ENCODE assay signal across 1 cellular context in the genomic region with DNA sequence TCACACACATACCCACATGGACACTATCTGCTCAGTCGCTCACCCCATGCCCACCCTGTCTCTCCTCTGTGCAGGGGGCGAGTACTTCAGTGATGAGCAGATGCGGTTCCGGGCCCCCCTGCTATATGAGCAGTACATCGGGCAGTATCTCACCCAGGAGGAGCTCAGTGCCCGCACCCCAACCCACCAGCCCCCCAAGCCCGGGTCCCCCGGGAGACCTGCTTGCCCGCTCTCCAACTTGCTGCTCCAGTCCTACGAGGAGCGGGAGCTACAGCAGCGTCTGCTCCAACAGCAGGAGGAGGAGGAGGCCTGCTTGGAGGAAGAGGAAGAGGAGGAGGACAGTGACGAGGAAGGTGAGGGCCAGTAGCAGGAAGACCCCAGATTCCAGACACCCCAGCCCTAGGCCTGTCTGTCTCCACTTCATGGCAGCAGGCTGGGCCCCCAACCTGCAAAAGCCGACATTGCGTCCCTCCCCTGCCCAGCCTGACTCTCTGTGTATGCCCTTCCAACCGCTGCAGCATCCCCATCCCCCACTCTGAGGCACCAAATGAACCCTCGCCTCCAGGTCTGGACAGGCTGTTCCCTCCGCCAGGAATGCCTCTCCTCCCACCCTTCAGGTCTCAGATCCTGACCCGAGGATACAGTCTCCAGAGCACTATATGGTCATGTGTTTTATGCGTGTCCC.
TF ChIP-seq lines count a peak whose summit lies in the region.

No MANE protein-coding gene starts in this region.

TF ChIP-seq in H1, 55 proteins besides CTCF, POLR2A, EP300 and RAD21:
- no peak for TF ChIP-seq SP4 (IDR thresholded peaks at IDR 0.05; ENCODE audit: low read length)
- TF ChIP-seq RBBP5 (IDR thresholded peaks at IDR 0.05; ENCODE audit: borderline replicate concordance, low read depth, low read length): no peak
- no peak for TF ChIP-seq SUZ12 (IDR thresholded peaks at IDR 0.05; ENCODE audit: low read length)
- TF ChIP-seq CBX5 (IDR thresholded peaks at IDR 0.05; ENCODE audit: low read depth, low read length): no peak
- TF ChIP-seq BCL11A (IDR thresholded peaks at IDR 0.05; ENCODE audit: low read depth in 2 of 2, low read length in 2 of 2): no peak
- TF ChIP-seq YY1 (IDR thresholded peaks at IDR 0.05; ENCODE audit: low read depth, low read length): no peak
- TF ChIP-seq, protein P1, sequence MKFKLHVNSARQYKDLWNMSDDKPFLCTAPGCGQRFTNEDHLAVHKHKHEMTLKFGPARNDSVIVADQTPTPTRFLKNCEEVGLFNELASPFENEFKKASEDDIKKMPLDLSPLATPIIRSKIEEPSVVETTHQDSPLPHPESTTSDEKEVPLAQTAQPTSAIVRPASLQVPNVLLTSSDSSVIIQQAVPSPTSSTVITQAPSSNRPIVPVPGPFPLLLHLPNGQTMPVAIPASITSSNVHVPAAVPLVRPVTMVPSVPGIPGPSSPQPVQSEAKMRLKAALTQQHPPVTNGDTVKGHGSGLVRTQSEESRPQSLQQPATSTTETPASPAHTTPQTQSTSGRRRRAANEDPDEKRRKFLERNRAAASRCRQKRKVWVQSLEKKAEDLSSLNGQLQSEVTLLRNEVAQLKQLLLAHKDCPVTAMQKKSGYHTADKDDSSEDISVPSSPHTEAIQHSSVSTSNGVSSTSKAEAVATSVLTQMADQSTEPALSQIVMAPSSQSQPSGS (IDR thresholded peaks at IDR 0.05; ENCODE audit: low read length): no peak
- no peak for TF ChIP-seq BACH1 (IDR thresholded peaks at IDR 0.05; ENCODE audit: low read length)
- no peak for TF ChIP-seq EZH2 (IDR thresholded peaks at IDR 0.05; ENCODE audit: low read depth, low read length, severe bottlenecking)
- TF ChIP-seq SRF (IDR thresholded peaks at IDR 0.05; ENCODE audit: low read depth, low read length): no peak
- TF ChIP-seq NRF1 (IDR thresholded peaks at IDR 0.05; ENCODE audit: low read depth, low read length): no peak
- no peak for TF ChIP-seq JUN (IDR thresholded peaks at IDR 0.05; ENCODE audit: low read depth, low read length)
